8 cellular contexts compared by ENCODE assay signal in genomic region chr17:40113961-40114272, GRCh38. TPM values are rescaled to one million over a fixed set of nuclear protein-coding genes. Genes with fewer than 3 reads are reported as not detected.
DNase-seq lines count a peak whose midpoint lies in the region; ATAC-seq and TF ChIP-seq lines count a peak whose summit lies in the region.

No MANE protein-coding gene starts in this region.

- H3K27ac ChIP-seq in ascending aorta, result peak overlapping the region; percentile 75 to 97
- H3K27ac ChIP-seq in mesenchymal stem cell (ENCODE audit: low read length, poor library complexity, severe bottlenecking), result peak overlapping the region; percentile 98
- H3K27ac ChIP-seq in upper lobe of right lung, result peak overlapping the region; percentile 72

- H3K79me1 ChIP-seq in mesenchymal stem cell (replicated peaks; ENCODE audit: low read length, poor library complexity, severe bottlenecking), result peaks cover 4% of the 10 kb centered on the region

- no peak overlapping the region for H3K14ac ChIP-seq in mesenchymal stem cell (ENCODE audit: low read length in 2 of 2)

- H3K18ac ChIP-seq in mesenchymal stem cell (ENCODE audit: low read depth in 1 of 2, low read length in 2 of 2), result peak overlapping the region in 1 of 2 experiments; percentile 65

- H3K27me3 Mint-ChIP-seq in activated naive CD4-positive, alpha-beta T cell treated with anti-CD3 and anti-CD28 coated beads, Interleukin-2, amount 50 U/mL, for 24 hours, result no peaks in the 10 kb centered on the region

- no peak overlapping the region for H2AFZ ChIP-seq in mesenchymal stem cell (ENCODE audit: low read depth, low read length)

- H2AK5ac ChIP-seq in mesenchymal stem cell (ENCODE audit: low read length, severe bottlenecking), result peak overlapping the region; percentile 82

- H3K27ac Mint-ChIP-seq in activated naive CD4-positive, alpha-beta T cell treated with anti-CD3 and anti-CD28 coated beads, Interleukin-2, amount 50 U/mL, for 24 hours, result peak overlapping the region; percentile 90
- H3K27ac Mint-ChIP-seq in activated naive CD4-positive, alpha-beta T cell treated with anti-CD3 and anti-CD28 coated beads, Interleukin-2, amount 50 U/mL, for 72 hours, result peak overlapping the region in 1 of 2 donors; percentile 74

- 75% methylated on average over 4 of the region's 5 CpGs for WGBS in mesenchymal stem cell

- no peak overlapping the region for H4K91ac ChIP-seq in mesenchymal stem cell (ENCODE audit: low read length)

- H3K4me1 ChIP-seq in ascending aorta (peaks cover 32 to 47% of the 10 kb centered on the region in 2 donors), mesenchymal stem cell (ENCODE audit: control insufficient read depth, insufficient read depth, low read depth, low read length) (peaks cover 25% of the 10 kb centered on the region), upper lobe of right lung (peaks cover 50% of the 10 kb centered on the region)

- H3K4ac ChIP-seq in mesenchymal stem cell (ENCODE audit: low read depth in 1 of 2, low read length in 2 of 2), result peak overlapping the region; percentile 58 to 76

- H3K27me3 ChIP-seq in ascending aorta (no peaks in the 10 kb centered on the region), mesenchymal stem cell (ENCODE audit: control insufficient read depth in 1 of 2, insufficient read depth in 1 of 2, low read length in 2 of 2) (no peaks in the 10 kb centered on the region), upper lobe of right lung (no peaks in the 10 kb centered on the region)

- intact Hi-C loops in ascending aorta (cut with DNase I), result loop anchor here (1.0 kb wide), 3 partner anchors 7 to 54 kb away; partner anchors contain the start of genes CASC3 and MSL1
- intact Hi-C loops in upper lobe of right lung (cut with DNase I), result no loop called here

- TF ChIP-seq CTCF in ascending aorta (IDR thresholded peaks at IDR 0.05) (no peak), upper lobe of right lung (IDR thresholded peaks at IDR 0.05) (no peak)

- H3K9me3 Mint-ChIP-seq in activated naive CD4-positive, alpha-beta T cell treated with anti-CD3 and anti-CD28 coated beads, Interleukin-2, amount 50 U/mL, for 24 hours, result no peaks in the 10 kb centered on the region
- H3K9me3 Mint-ChIP-seq in activated naive CD4-positive, alpha-beta T cell treated with anti-CD3 and anti-CD28 coated beads, Interleukin-2, amount 50 U/mL, for 72 hours, result no peaks in the 10 kb centered on the region

- H3K36me3 Mint-ChIP-seq in activated naive CD4-positive, alpha-beta T cell treated with anti-CD3 and anti-CD28 coated beads, Interleukin-2, amount 50 U/mL, for 24 hours, result no peaks in the 10 kb centered on the region
- H3K36me3 Mint-ChIP-seq in activated naive CD4-positive, alpha-beta T cell treated with anti-CD3 and anti-CD28 coated beads, Interleukin-2, amount 50 U/mL, for 72 hours, result no peaks in the 10 kb centered on the region

- no peak overlapping the region for H2BK12ac ChIP-seq in mesenchymal stem cell (ENCODE audit: low read length in 2 of 2)

- H3K9ac ChIP-seq in mesenchymal stem cell (ENCODE audit: low read length), result peak overlapping the region; percentile 85

- no peak for ATAC-seq in activated naive CD4-positive, alpha-beta T cell treated with anti-CD3 and anti-CD28 coated beads, Interleukin-2, amount 50 U/mL, for 72 hours
- ATAC-seq in upper lobe of right lung (no peak), HG03571 (IDR thresholded peaks at IDR 0.05; ENCODE audit: unreplicated experiment) (no peak), left lobe of liver (no peak)

- H3K36me3 ChIP-seq in ascending aorta, result no peaks in the 10 kb centered on the region
- H3K36me3 ChIP-seq in mesenchymal stem cell (ENCODE audit: control insufficient read depth in 1 of 2, insufficient read depth in 2 of 2, low read depth in 1 of 2, low read length in 2 of 2), result no peaks in the 10 kb centered on the region
- no peaks in the 10 kb centered on the region for H3K36me3 ChIP-seq in upper lobe of right lung

- H4K8ac ChIP-seq in mesenchymal stem cell (ENCODE audit: low read length), result no peak overlapping the region

- peak overlapping the region; percentile 80 for H3K4me2 ChIP-seq in mesenchymal stem cell (ENCODE audit: low read length, poor library complexity, severe bottlenecking)

- H3K4me3 Mint-ChIP-seq in activated naive CD4-positive, alpha-beta T cell treated with anti-CD3 and anti-CD28 coated beads, Interleukin-2, amount 50 U/mL, for 24 hours, result peak overlapping the region; percentile 85

- DNase-seq in activated naive CD4-positive, alpha-beta T cell treated with anti-CD3 and anti-CD28 coated beads, Interleukin-2, amount 50 U/mL, for 72 hours (ENCODE audit: low spot score in 2 of 2), result no peak
- DNase-seq in ascending aorta (ENCODE audit: low spot score in 2 of 2) (no peak), mesenchymal stem cell (peak; percentile 62), upper lobe of right lung (no peak), left lobe of liver (ENCODE audit: low spot score) (no peak), NCI-H524 (lab: John Stamatoyannopoulos, UW) (no peak)

- peak overlapping the region; percentile 85 for H2BK5ac ChIP-seq in mesenchymal stem cell (ENCODE audit: low read depth, low read length, poor library complexity, severe bottlenecking)

- H2BK15ac ChIP-seq in mesenchymal stem cell (ENCODE audit: low read depth, poor library complexity, severe bottlenecking), result no peak overlapping the region

- H3K4me3 ChIP-seq in ascending aorta, result peak overlapping the region; percentile 47 to 57
- H3K4me3 ChIP-seq in mesenchymal stem cell (ENCODE audit: insufficient read depth in 1 of 2, low read depth in 1 of 2, low read length in 2 of 2), result peak overlapping the region in 1 of 2 experiments; percentile 71
- H3K4me3 ChIP-seq in upper lobe of right lung, result peak overlapping the region; percentile 54

- H3K4me1 Mint-ChIP-seq in activated naive CD4-positive, alpha-beta T cell treated with anti-CD3 and anti-CD28 coated beads, Interleukin-2, amount 50 U/mL, for 24 hours, result peaks cover 60% of the 10 kb centered on the region

- H2BK120ac ChIP-seq in mesenchymal stem cell (ENCODE audit: low read depth, low read length), result peak overlapping the region; percentile 82

- H3K9me3 ChIP-seq in ascending aorta (no peaks in the 10 kb centered on the region), mesenchymal stem cell (ENCODE audit: control insufficient read depth, low read length) (no peaks in the 10 kb centered on the region), upper lobe of right lung (no peaks in the 10 kb centered on the region)

- H3K23ac ChIP-seq in mesenchymal stem cell (ENCODE audit: low read length in 2 of 2), result no peak overlapping the region

RNA-seq across cellular contexts. Expression of gene MSL1, which starts 7.9 kb away (rescaled TPM):
- 100 to 1,000 TPM in 1 of 2 donors, 10 to 100 TPM in 1; 83.4 to 140 TPM for total RNA-seq in activated naive CD4-positive, alpha-beta T cell treated with anti-CD3 and anti-CD28 coated beads, Interleukin-2, amount 50 U/mL, for 72 hours
- total RNA-seq in ascending aorta (82.5 TPM), upper lobe of right lung (84.4 TPM), left lobe of liver (45.9 TPM)
- polyA plus RNA-seq in mesenchymal stem cell (2013, experiment 1 of 2), result 67.5 TPM
- polyA plus RNA-seq in mesenchymal stem cell (2013, experiment 2 of 2), result 66.9 TPM

RNA-seq across cellular contexts. Expression of gene NR1D1, which starts 13.5 kb away (rescaled TPM):
- 10 to 100 TPM in 1 of 2 donors, 1 to 10 TPM in 1; 4.8 to 26.7 TPM for total RNA-seq in activated naive CD4-positive, alpha-beta T cell treated with anti-CD3 and anti-CD28 coated beads, Interleukin-2, amount 50 U/mL, for 72 hours
- total RNA-seq in ascending aorta (0.43 TPM), upper lobe of right lung (24.9 TPM), left lobe of liver (18.6 TPM)
- polyA plus RNA-seq in mesenchymal stem cell (2013, experiment 1 of 2), result 6.1 TPM
- 5.5 TPM for polyA plus RNA-seq in mesenchymal stem cell (2013, experiment 2 of 2)

RNA-seq across cellular contexts. Expression of gene CASC3, which starts 26.4 kb away (rescaled TPM):
- 100 to 1,000 TPM; 104 to 212 TPM for total RNA-seq in activated naive CD4-positive, alpha-beta T cell treated with anti-CD3 and anti-CD28 coated beads, Interleukin-2, amount 50 U/mL, for 72 hours
- total RNA-seq in ascending aorta, result 48.9 TPM
- 35.8 TPM for polyA plus RNA-seq in mesenchymal stem cell (2013, experiment 1 of 2)
- polyA plus RNA-seq in mesenchymal stem cell (2013, experiment 2 of 2), result 33.7 TPM
- 106 TPM for total RNA-seq in upper lobe of right lung
- 25.1 TPM for total RNA-seq in left lobe of liver

RNA-seq across cellular contexts. Expression of gene THRA, which starts 51.2 kb away (rescaled TPM):
- 10 to 100 TPM; 14.5 to 19.3 TPM for total RNA-seq in activated naive CD4-positive, alpha-beta T cell treated with anti-CD3 and anti-CD28 coated beads, Interleukin-2, amount 50 U/mL, for 72 hours
- total RNA-seq in ascending aorta (35.4 TPM), upper lobe of right lung (55.6 TPM), left lobe of liver (10.7 TPM)
- 24.1 TPM for polyA plus RNA-seq in mesenchymal stem cell (2013, experiment 1 of 2)
- polyA plus RNA-seq in mesenchymal stem cell (2013, experiment 2 of 2), result 23.2 TPM

RNA-seq across cellular contexts. Expression of gene MED24, which starts 59.7 kb away (rescaled TPM):
- 100 to 1,000 TPM; 106 to 133 TPM for total RNA-seq in activated naive CD4-positive, alpha-beta T cell treated with anti-CD3 and anti-CD28 coated beads, Interleukin-2, amount 50 U/mL, for 72 hours
- total RNA-seq in ascending aorta (176 TPM), upper lobe of right lung (81.3 TPM), left lobe of liver (28.8 TPM)
- 35.2 TPM for polyA plus RNA-seq in mesenchymal stem cell (2013, experiment 1 of 2)
- polyA plus RNA-seq in mesenchymal stem cell (2013, experiment 2 of 2), result 35.4 TPM
